Comparison of ENCODE assay signal across 22 cellular contexts in the genomic region with DNA sequence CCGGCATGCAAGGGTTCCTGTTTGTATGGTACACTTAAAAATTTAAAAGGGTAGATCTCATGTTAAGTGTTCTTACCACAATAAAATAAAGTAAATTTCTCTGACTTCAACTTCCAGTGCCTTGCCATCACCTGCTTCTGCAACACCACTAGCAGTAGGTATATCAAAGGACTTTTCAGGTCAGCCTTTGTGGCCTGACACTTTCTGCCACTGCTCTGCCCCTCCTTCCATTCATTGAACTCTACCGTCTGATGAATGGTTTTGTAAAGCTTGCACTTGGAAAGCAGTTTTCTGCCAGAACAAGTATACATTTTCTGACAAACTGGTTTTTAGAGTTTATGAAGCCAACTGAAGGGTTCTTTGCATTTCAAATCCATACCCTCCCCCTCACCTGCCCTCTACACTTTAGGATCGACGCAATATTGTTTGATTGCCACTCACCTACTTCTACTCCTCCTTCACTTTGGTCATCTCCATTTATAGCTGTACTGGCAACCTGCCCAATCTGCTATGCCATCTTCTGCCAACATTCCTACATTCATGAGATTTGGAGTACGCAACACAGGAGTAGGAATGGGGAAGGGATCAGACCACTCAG.
"Had no signal": no experiment of that assay in that cellular context is flagged by ENCODE, and none has a peak within 500 bp of the region (broad histone marks: within the 10 kb centered on the region; RNA-seq: fewer than 3 reads in every experiment).

No MANE protein-coding gene starts in this region.

- FAIRE-seq: urothelium cell line had no signal

- DNase-seq: activated CD4-positive, alpha-beta T cell treated with anti-CD3 and anti-CD28 coated beads, Interleukin-2, amount 50 U/mL, for 1 hour; activated CD4-positive, CD25-positive, alpha-beta regulatory T cell treated with anti-CD3 and anti-CD28 coated beads, Interleukin-2, amount 50 U/mL, for 72 hours; activated CD8-positive, alpha-beta T cell treated with anti-CD3 and anti-CD28 coated beads, Interleukin-2, amount 10 ng/mL, durations not matched to agents 7 days and 5 days; activated gamma-delta T cell treated with Interleukin-2 at 50 U/mL for 16 hours; aorta; dermis blood vessel endothelial cell; effector CD8-positive, alpha-beta T cell; foreskin melanocyte; immature natural killer cell; left ventricle myocardium inferior; mammary epithelial cell; naive thymus-derived CD8-positive, alpha-beta T cell; retina; sigmoid colon; stimulated activated CD4-positive, alpha-beta T cell treated with anti-CD3 and anti-CD28 coated beads, Interleukin-15, amount 100 ng/mL, for 24 hours; stomach; WERI-Rb-1 had no signal

- H3K4me3 ChIP-seq: left ventricle myocardium inferior, neural progenitor cell, sigmoid colon, smooth muscle cell, stomach, suprapubic skin, tibial nerve had no signal

- H3K4me2 ChIP-seq: neural progenitor cell, smooth muscle cell had no signal

- H3K36me3 ChIP-seq: left ventricle myocardium inferior, neural progenitor cell, sigmoid colon, stomach, suprapubic skin, tibial nerve, WERI-Rb-1 had no signal

- H3K9me3 ChIP-seq: left ventricle myocardium inferior, sigmoid colon, stomach, suprapubic skin, tibial nerve had no signal

- H3K4me1 ChIP-seq: left ventricle myocardium inferior, neural progenitor cell, sigmoid colon, stomach, suprapubic skin, tibial nerve had no signal

- H3K27me3 ChIP-seq: neural progenitor cell, sigmoid colon, stomach, suprapubic skin, tibial nerve had no signal

- H3K9ac ChIP-seq: neural progenitor cell had no signal

- H2AFZ ChIP-seq: neural progenitor cell had no signal

- H3K27ac ChIP-seq: left ventricle myocardium inferior, neural progenitor cell, sigmoid colon, stomach, suprapubic skin, tibial nerve, WERI-Rb-1 had no signal
